ENCODE assay signal across 14 cellular contexts in the genomic region with DNA sequence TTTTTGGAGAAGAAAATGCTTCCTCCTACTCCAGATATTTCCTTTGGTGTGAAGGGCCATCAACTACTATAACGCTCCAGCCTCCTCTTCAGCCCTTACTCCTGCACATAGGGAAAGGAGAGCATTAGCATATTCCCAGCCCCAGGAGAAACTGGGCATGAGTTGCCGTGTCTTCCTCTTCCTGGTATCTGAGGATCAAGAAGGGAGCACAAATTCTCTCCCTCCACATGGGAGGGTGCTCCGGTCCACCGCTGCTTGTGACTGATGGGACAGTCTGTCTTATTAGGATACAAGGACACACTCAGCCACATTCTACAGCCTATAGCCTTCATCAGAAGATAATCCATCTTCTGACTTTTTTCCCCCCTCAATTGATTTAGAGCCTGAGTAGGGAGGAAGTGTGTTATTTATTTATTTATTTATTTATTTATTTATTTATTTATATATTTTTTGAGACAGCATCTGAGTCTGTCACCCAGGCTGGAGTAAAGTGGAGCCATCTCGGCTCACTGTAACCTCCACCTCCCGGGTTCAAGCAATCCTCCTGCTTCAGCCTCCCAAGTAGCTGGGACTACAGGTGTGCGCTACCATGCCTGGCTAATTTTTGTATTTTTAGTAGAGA. TPM values are rescaled to one million over a fixed set of nuclear protein-coding genes. Genes with fewer than 3 reads are reported as not detected.
"Had no signal": no experiment of that assay in that cellular context is flagged by ENCODE, and none has a peak within 500 bp of the region (broad histone marks: within the 10 kb centered on the region; RNA-seq: fewer than 3 reads in every experiment).

No MANE protein-coding gene starts in this region.

- ATAC-seq: left lobe of liver; stimulated activated effector memory CD8-positive, alpha-beta T cell treated with anti-CD3 and anti-CD28 coated beads, Interleukin-12 subunit alpha, Interleukin-12 subunit beta, amount 100 ng/mL, for 72 hours had no signal

- H3K9me3 ChIP-seq: esophagus muscularis mucosa, ovary had no signal

- H3K27ac ChIP-seq: coronary artery, hepatocyte, ovary had no signal

- H3K4me3 ChIP-seq: coronary artery, esophagus muscularis mucosa, hepatocyte, ovary had no signal

- H3K36me3 ChIP-seq: esophagus muscularis mucosa, ovary had no signal

- DNase-seq: activated CD4-positive, alpha-beta T cell treated with anti-CD3 and anti-CD28 coated beads, Interleukin-2, amount 10 ng/mL, durations not matched to agents 7 days and 5 days; activated naive CD4-positive, alpha-beta T cell treated with anti-CD3 and anti-CD28 coated beads, Interleukin-2, amount 50 U/mL, for 16 hours; activated T-cell treated with anti-CD3 and anti-CD28 coated beads, Interleukin-2, amount 50 U/mL, for 1 hour; caudate nucleus; islet precursor cell; stimulated activated CD4-positive, alpha-beta T cell treated with anti-CD3 and anti-CD28 coated beads, Interleukin-12 subunit alpha, Interleukin-12 subunit beta, amount 100 ng/mL, for 4 hours had no signal

- H3K27me3 ChIP-seq: esophagus muscularis mucosa, hepatocyte, ovary had no signal

- H3K4me2 ChIP-seq: hepatocyte had no signal

- H2AFZ ChIP-seq: hepatocyte had no signal

RNA-seq across cellular contexts. Expression of a gene that starts 56.2 kb away (rescaled TPM):
- total RNA-seq: esophagus muscularis mucosa, glomerular endothelial cell had no signal
- polyA plus RNA-seq: neural cell, ovary had no signal
